8 cellular contexts compared by ENCODE assay signal in genomic region chr18:32301976-32302743, GRCh38.
DNase-seq lines count a peak whose midpoint lies in the region; ATAC-seq and TF ChIP-seq lines count a peak whose summit lies in the region.

No MANE protein-coding gene starts in this region.

- no peaks in the 10 kb centered on the region for H3K27me3 ChIP-seq in AG04450 (ENCODE audit: control insufficient read depth, insufficient read depth, low read length)
- no peaks in the 10 kb centered on the region for H3K27me3 ChIP-seq in esophagus squamous epithelium
- H3K27me3 ChIP-seq in thoracic aorta (replicated peaks; ENCODE audit: insufficient read depth): no peaks in the 10 kb centered on the region

- H3K4me3 ChIP-seq in AG04450 (ENCODE audit: low read depth, low read length) (no peak overlapping the region), esophagus squamous epithelium (no peak overlapping the region), thoracic aorta (peak overlapping the region; percentile 39)

- POLR2A ChIA-PET in AG04450 (lab: Yijun Ruan, JAX): no interaction called here

- 36 to 44% methylated on average over 2 of the region's 2 CpGs for WGBS in esophagus squamous epithelium, 2 donors

- H3K27ac ChIP-seq in AG04450 (ENCODE audit: low read depth, low read length): peak overlapping the region; percentile 25
- peak overlapping the region in 3 of 4 donors; percentile 17 to 51 (median 38) for H3K27ac ChIP-seq in esophagus squamous epithelium
- H3K27ac ChIP-seq in thoracic aorta: peak overlapping the region; percentile 86 to 93

- intact Hi-C loops in esophagus squamous epithelium (cut with DNase I): no loop called here

- CTCF ChIA-PET in AG04450 (lab: Charles Lee): interaction anchor here (3.9 to 5.7 kb wide), 2 partner anchors 12 to 169 kb away, joined by 15 to 61 read pairs; partner anchors contain the start of gene GAREM1

- no peak for TF ChIP-seq POLR2A in esophagus squamous epithelium (IDR thresholded peaks at IDR 0.05)

- peak; percentile 58 for DNase-seq in AG04450 (ENCODE audit: low read depth, low spot score)
- peak; percentile 50 for DNase-seq in HS-5 (ENCODE audit: low read depth)
- DNase-seq in esophagus squamous epithelium (lab: John Stamatoyannopoulos, UW): no peak
- DNase-seq in thoracic aorta (ENCODE audit: low spot score): no peak
- no peak for DNase-seq in activated naive CD4-positive, alpha-beta T cell treated with Interleukin-2 at 50 U/mL for 16 hours
- no peak for DNase-seq in NCI-H2081 treated with DMSO at 0.1 percent for 48 hours (lab: John Stamatoyannopoulos, UW)
- DNase-seq in HUDEP-2 (lab: John Stamatoyannopoulos, UW; ENCODE audit: unreplicated experiment in 76 of 76): no peak

- peak; percentile 79 for ATAC-seq in GM21381 (IDR thresholded peaks at IDR 0.05; ENCODE audit: unreplicated experiment)
- ATAC-seq in thoracic aorta (ENCODE audit: insufficient number of reproducible peaks, low FRiP score, low read depth): peak; percentile 89

- H3K36me3 ChIP-seq in esophagus squamous epithelium (no peaks in the 10 kb centered on the region), thoracic aorta (no peaks in the 10 kb centered on the region)

- peaks cover 0 to 23% (median 0%) of the 10 kb centered on the region in 3 donors for H3K4me1 ChIP-seq in esophagus squamous epithelium
- H3K4me1 ChIP-seq in thoracic aorta (ENCODE audit: control insufficient read depth in 1 of 2, low read depth in 2 of 2): peaks cover 27 to 45% of the 10 kb centered on the region in 2 donors

- no peaks in the 10 kb centered on the region for H3K9me3 ChIP-seq in AG04450 (ENCODE audit: control insufficient read depth, insufficient read depth, low read length)
- H3K9me3 ChIP-seq in esophagus squamous epithelium: no peaks in the 10 kb centered on the region
- H3K9me3 ChIP-seq in thoracic aorta: no peaks in the 10 kb centered on the region

- no peak for TF ChIP-seq CTCF in AG04450 (IDR thresholded peaks at IDR 0.05; ENCODE audit: low read depth, low read length)
- TF ChIP-seq CTCF in esophagus squamous epithelium (IDR thresholded peaks at IDR 0.05): no peak
- TF ChIP-seq CTCF in thoracic aorta (IDR thresholded peaks at IDR 0.05): no peak

Comparison
In these comparisons a context has a peak if more than half of its experiments do, and no peak if none do; other contexts are left out.
1. DNase-seq: peak in AG04450 (single experiment) and HS-5 (single experiment); none in esophagus squamous epithelium (single experiment), thoracic aorta (single experiment), activated naive CD4-positive, alpha-beta T cell treated with Interleukin-2 at 50 U/mL for 16 hours (single experiment), NCI-H2081 treated with DMSO at 0.1 percent for 48 hours (single experiment) and HUDEP-2 (0 of 76).
2. H3K27ac ChIP-seq: peak in every context shown above with its lines; median percentile 90 in thoracic aorta; 38 in esophagus squamous epithelium; 25 in AG04450.